9 cellular contexts compared by ENCODE assay signal in genomic region chr17:54172654-54173316, GRCh38.
DNase-seq lines count a peak whose midpoint lies in the region; ATAC-seq and TF ChIP-seq lines count a peak whose summit lies in the region.
"Had no signal": no experiment of that assay in that cellular context is flagged by ENCODE, and none has a peak within 500 bp of the region (broad histone marks: within the 10 kb centered on the region; RNA-seq: fewer than 3 reads in every experiment).

No MANE protein-coding gene starts in this region.

- no peaks in the 10 kb centered on the region for H3K36me3 ChIP-seq in NT2/D1 (ENCODE audit: insufficient read depth, insufficient read length, low read length)

- H3K9ac ChIP-seq in H9 (ENCODE audit: extremely low read depth, insufficient read length, low read length) (no peak overlapping the region), NT2/D1 (ENCODE audit: insufficient read length, low read depth) (no peak overlapping the region)

- no peak overlapping the region for H3K4me2 ChIP-seq in H9 (ENCODE audit: insufficient read depth, insufficient read length, low read length)

- no peak overlapping the region for H4K91ac ChIP-seq in H9 (ENCODE audit: insufficient read length, low read depth, low read length)

- H2BK15ac ChIP-seq in H9 (ENCODE audit: low read depth, low read length): no peak overlapping the region

- no peak overlapping the region for H4K5ac ChIP-seq in H9 (ENCODE audit: insufficient read length, low read depth, low read length)

- H3K4ac ChIP-seq in H9 (ENCODE audit: low read depth, low read length): no peak overlapping the region

- H3K9me3 ChIP-seq in H9 (ENCODE audit: control insufficient read depth, low read depth, low read length) (no peaks in the 10 kb centered on the region), NT2/D1 (ENCODE audit: insufficient read depth, low read length) (no peaks in the 10 kb centered on the region)

- H3K27ac ChIP-seq in H9 (ENCODE audit: insufficient read length, low read depth, low read length): no peak overlapping the region

- H3K18ac ChIP-seq in H9 (ENCODE audit: insufficient read length, low read depth, low read length): no peak overlapping the region

- H3K56ac ChIP-seq in H9 (ENCODE audit: insufficient read length, low read depth, low read length): no peak overlapping the region

- H3K4me3 ChIP-seq in NT2/D1 (ENCODE audit: insufficient read length, low read depth) (no peak overlapping the region), fibroblast of mammary gland (ENCODE audit: control insufficient read depth, low read depth, low read length) (no peak overlapping the region)

- peak overlapping the region; percentile 56 for H2AFZ ChIP-seq in H9 (ENCODE audit: low read length)

- DNase-seq in H9: peak; percentile 47
- peak; percentile 27 for DNase-seq in NT2/D1 (ENCODE audit: low read depth, low spot score)
- DNase-seq in fibroblast of mammary gland (ENCODE audit: low read depth): peak; percentile 6
- DNase-seq in progenitor cell of endocrine pancreas (ENCODE audit: low spot score, unreplicated experiment): no peak
- DNase-seq in NCI-H2107 treated with DMSO at 0.1 percent for 48 hours (lab: John Stamatoyannopoulos, UW; ENCODE audit: unreplicated experiment): no peak
- DNase-seq in activated T-cell treated with anti-CD3 and anti-CD28 coated beads, Interleukin-2, amount 50 U/mL, for 48 hours: no peak
- DNase-seq: effector memory CD4-positive, alpha-beta T cell had no signal

- H3K27me3 ChIP-seq in H9 (ENCODE audit: insufficient read depth, low read length): no peaks in the 10 kb centered on the region
- no peaks in the 10 kb centered on the region for H3K27me3 ChIP-seq in NT2/D1 (ENCODE audit: insufficient read depth, insufficient read length)

- H3K4me3 Mint-ChIP-seq in H9 (no peak overlapping the region), progenitor cell of endocrine pancreas (ENCODE audit: low read depth) (no peak overlapping the region)
- H3K4me3 Mint-ChIP-seq: T-helper 1 cell treated with Interleukin-12 subunit alpha and Interleukin-12 subunit beta and Interleukin-4 antibody, amounts not matched to agents 30 μg/mL and 1 μg/mL, for 36 hours had no signal

- H4K20me1 ChIP-seq in H9 (ENCODE audit: control insufficient read depth, insufficient read depth, insufficient read length): no peaks in the 10 kb centered on the region

- no peaks in the 10 kb centered on the region for H3K79me1 ChIP-seq in H9 (ENCODE audit: insufficient read depth, low read depth, low read length, poor library complexity, severe bottlenecking)

- H3K9me3 Mint-ChIP-seq in H9 (peaks cover 2 to 3% of the 10 kb centered on the region in 2 experiments; a peak in 2 of 5 replicates), progenitor cell of endocrine pancreas (ENCODE audit: low read depth) (peaks cover 3% of the 10 kb centered on the region)
- H3K9me3 Mint-ChIP-seq: T-helper 1 cell treated with Interleukin-12 subunit alpha and Interleukin-12 subunit beta and Interleukin-4 antibody, amounts not matched to agents 30 μg/mL and 1 μg/mL, for 36 hours had no signal

- TF ChIP-seq CTCF in H9 (conservative IDR thresholded peaks at IDR 0.05) (peak; percentile 75), fibroblast of mammary gland (conservative IDR thresholded peaks at IDR 0.05; ENCODE audit: control insufficient read depth, insufficient read depth, low read depth, low read length) (peak; percentile 29), progenitor cell of endocrine pancreas (IDR thresholded peaks at IDR 0.05; ENCODE audit: unreplicated experiment) (peak; percentile 65)

- H3K36me3 Mint-ChIP-seq in H9 (ENCODE audit: insufficient read depth in 1 of 3, low read depth in 3 of 3) (peaks cover 0 to 3% (median 3%) of the 10 kb centered on the region in 3 experiments; a peak in 3 of 7 replicates), progenitor cell of endocrine pancreas (ENCODE audit: insufficient read depth) (no peaks in the 10 kb centered on the region)

- H3K23me2 ChIP-seq in H9 (ENCODE audit: insufficient read length, low read depth, low read length, poor library complexity, severe bottlenecking): no peaks in the 10 kb centered on the region

- no peak overlapping the region for H2BK12ac ChIP-seq in H9 (ENCODE audit: insufficient read length, low read depth, low read length)

- no peak overlapping the region for H2BK120ac ChIP-seq in H9 (ENCODE audit: low read depth, low read length, poor library complexity, severe bottlenecking)

- no peaks in the 10 kb centered on the region for H3K79me2 ChIP-seq in H9 (ENCODE audit: insufficient read depth, low read length)

- no peak overlapping the region for H3K23ac ChIP-seq in H9 (ENCODE audit: insufficient read length, low read depth, low read length)

- H3K27ac Mint-ChIP-seq in H9: peak overlapping the region; percentile 78 to 91 (median 85); a peak in 5 of 7 replicates
- H3K27ac Mint-ChIP-seq in progenitor cell of endocrine pancreas: no peak overlapping the region
- H3K27ac Mint-ChIP-seq: T-helper 1 cell treated with Interleukin-12 subunit alpha and Interleukin-12 subunit beta and Interleukin-4 antibody, amounts not matched to agents 30 μg/mL and 1 μg/mL, for 36 hours had no signal

- no CpG with 5 or more reads among the region's 1 CpG for WGBS in H9 (ENCODE audit: extremely low coverage, insufficient read length, low lambda C conversion rate)

- H4K8ac ChIP-seq in H9 (replicated peaks; ENCODE audit: insufficient read length, low read depth, low read length): no peak overlapping the region

- no peak overlapping the region for H3T11ph ChIP-seq in H9 (ENCODE audit: low read length)

- no peak for ATAC-seq in HG02973 (IDR thresholded peaks at IDR 0.05; ENCODE audit: unreplicated experiment)

- no peak overlapping the region for H2AK5ac ChIP-seq in H9 (ENCODE audit: insufficient read length, low read length)

- H3K4me1 ChIP-seq in H9 (ENCODE audit: insufficient read depth, low read length): no peaks in the 10 kb centered on the region
- H3K4me1 ChIP-seq in NT2/D1 (ENCODE audit: insufficient read depth, insufficient read length): no peaks in the 10 kb centered on the region

- H3K27me3 Mint-ChIP-seq in H9 (ENCODE audit: low read depth) (no peaks in the 10 kb centered on the region), progenitor cell of endocrine pancreas (no peaks in the 10 kb centered on the region)

- H3K14ac ChIP-seq in H9 (ENCODE audit: insufficient read depth, low read length): no peak overlapping the region

- H2BK20ac ChIP-seq in H9 (ENCODE audit: low read depth, low read length, poor library complexity, severe bottlenecking): no peak overlapping the region

- no peak overlapping the region for H2BK5ac ChIP-seq in H9 (ENCODE audit: insufficient read length, low read length)

- H3K4me1 Mint-ChIP-seq in H9: peaks cover 19 to 28% of the 10 kb centered on the region in 2 experiments
- H3K4me1 Mint-ChIP-seq in progenitor cell of endocrine pancreas (ENCODE audit: low read depth): peaks cover 14% of the 10 kb centered on the region

Comparison
In these comparisons a context has a peak if more than half of its experiments do, and no peak if none do; other contexts are left out.
1. DNase-seq: peak in H9 (single experiment), NT2/D1 (single experiment) and fibroblast of mammary gland (single experiment); none in progenitor cell of endocrine pancreas (single experiment), NCI-H2107 treated with DMSO at 0.1 percent for 48 hours (single experiment) and activated T-cell treated with anti-CD3 and anti-CD28 coated beads, Interleukin-2, amount 50 U/mL, for 48 hours (0 of 2).
2. Peak in every context shown above with its lines, with median percentiles within 50 percentile points of each other: CTCF ChIP-seq.